Comparison of ENCODE assay signal across 27 cellular contexts in the genomic region with DNA sequence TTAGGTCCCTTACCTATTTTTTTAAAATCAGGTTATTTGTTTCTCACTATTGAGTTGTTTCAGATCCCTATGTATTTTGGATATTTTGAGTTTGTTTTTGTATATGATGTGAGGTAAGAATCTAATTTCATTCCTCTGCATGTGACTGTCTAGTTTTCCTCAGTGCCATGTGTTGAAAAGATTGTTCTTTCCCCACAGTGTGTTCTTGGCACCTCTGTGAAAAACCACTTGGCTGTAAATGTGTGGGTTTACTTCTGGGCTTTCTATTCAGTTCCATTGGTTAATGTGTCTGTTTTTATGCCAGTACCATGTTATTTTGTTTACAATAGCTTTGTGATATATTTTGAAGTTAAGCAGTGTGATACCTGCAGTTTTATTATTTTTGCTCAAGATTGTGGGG.
"Had no signal": no experiment of that assay in that cellular context is flagged by ENCODE, and none has a peak within 500 bp of the region (broad histone marks: within the 10 kb centered on the region; RNA-seq: fewer than 3 reads in every experiment).

No MANE protein-coding gene starts in this region.

- H3K27me3 ChIP-seq: neural progenitor cell, neutrophil, ovary, right atrium auricular region, right lobe of liver, testis, thyroid gland, transverse colon, upper lobe of left lung had no signal

- H3K4me3 ChIP-seq: left ventricle myocardium inferior, lung, neural progenitor cell, ovary, right atrium auricular region, right lobe of liver, smooth muscle cell, testis, thyroid gland, transverse colon, upper lobe of left lung had no signal

- H3K27ac ChIP-seq: left ventricle myocardium inferior, neural progenitor cell, neutrophil, ovary, right atrium auricular region, right lobe of liver, testis, thyroid gland, transverse colon, upper lobe of left lung had no signal

- H3K4me1 ChIP-seq: left ventricle myocardium inferior, right atrium auricular region, testis, thyroid gland, transverse colon, upper lobe of left lung had no signal

- DNase-seq: head of caudate nucleus; hypothalamus; immature natural killer cell; left ventricle myocardium inferior; naive B cell; natural killer cell; nephron progenitor cell; ovary; posterior cingulate gyrus; stimulated activated CD4-positive, alpha-beta T cell treated with anti-CD3 and anti-CD28 coated beads, Interleukin-1b, Interleukin-23, amount 100 ng/mL, for 48 hours; stimulated activated CD4-positive, alpha-beta T cell treated with anti-CD3 and anti-CD28 coated beads, Interleukin-2, amount 100 ng/mL, for 48 hours; stimulated activated CD4-positive, alpha-beta T cell treated with anti-CD3 and anti-CD28 coated beads, Interleukin-4, amount 100 ng/mL, for 4 hours; stimulated activated CD8-positive, alpha-beta memory T cell treated with anti-CD3 and anti-CD28 coated beads, Interleukin-4, amount 100 ng/mL, for 48 hours; stimulated activated naive CD4-positive, alpha-beta T cell treated with Interleukin-2 at 50 U/mL for 16 hours; stimulated activated naive CD8-positive, alpha-beta T cell treated with anti-CD3 and anti-CD28 coated beads, Interleukin-15, amount 100 ng/mL, for 72 hours; substantia nigra; testis; thyroid gland; transverse colon; upper lobe of left lung had no signal

- H3K36me3 ChIP-seq: left ventricle myocardium inferior, neural progenitor cell, neutrophil, ovary, right atrium auricular region, right lobe of liver, thyroid gland, transverse colon, upper lobe of left lung had no signal

- H3K9me3 ChIP-seq: left ventricle myocardium inferior, neutrophil, ovary, right atrium auricular region, right lobe of liver, testis, thyroid gland, transverse colon, upper lobe of left lung had no signal

- ATAC-seq: natural killer cell; stimulated activated memory B cell treated with anti-CD40 and anti-IgM and Interleukin-4, amounts not matched to agents 10 μg/mL and 1 μg/mL and 100 μg/mL, for 72 hours; stimulated activated naive CD8-positive, alpha-beta T cell treated with anti-CD3 and anti-CD28 coated beads, Interleukin-15, amount 100 ng/mL, for 72 hours had no signal
